ENCODE assay signal across 1 cellular context in genomic region chr16:58280846-58281301, GRCh38.
TF ChIP-seq lines count a peak whose summit lies in the region.

No MANE protein-coding gene starts in this region.

TF ChIP-seq in HEK293, 187 proteins besides CTCF, POLR2A, EP300 and RAD21 (continued from another document):
- TF ChIP-seq, protein P1, sequence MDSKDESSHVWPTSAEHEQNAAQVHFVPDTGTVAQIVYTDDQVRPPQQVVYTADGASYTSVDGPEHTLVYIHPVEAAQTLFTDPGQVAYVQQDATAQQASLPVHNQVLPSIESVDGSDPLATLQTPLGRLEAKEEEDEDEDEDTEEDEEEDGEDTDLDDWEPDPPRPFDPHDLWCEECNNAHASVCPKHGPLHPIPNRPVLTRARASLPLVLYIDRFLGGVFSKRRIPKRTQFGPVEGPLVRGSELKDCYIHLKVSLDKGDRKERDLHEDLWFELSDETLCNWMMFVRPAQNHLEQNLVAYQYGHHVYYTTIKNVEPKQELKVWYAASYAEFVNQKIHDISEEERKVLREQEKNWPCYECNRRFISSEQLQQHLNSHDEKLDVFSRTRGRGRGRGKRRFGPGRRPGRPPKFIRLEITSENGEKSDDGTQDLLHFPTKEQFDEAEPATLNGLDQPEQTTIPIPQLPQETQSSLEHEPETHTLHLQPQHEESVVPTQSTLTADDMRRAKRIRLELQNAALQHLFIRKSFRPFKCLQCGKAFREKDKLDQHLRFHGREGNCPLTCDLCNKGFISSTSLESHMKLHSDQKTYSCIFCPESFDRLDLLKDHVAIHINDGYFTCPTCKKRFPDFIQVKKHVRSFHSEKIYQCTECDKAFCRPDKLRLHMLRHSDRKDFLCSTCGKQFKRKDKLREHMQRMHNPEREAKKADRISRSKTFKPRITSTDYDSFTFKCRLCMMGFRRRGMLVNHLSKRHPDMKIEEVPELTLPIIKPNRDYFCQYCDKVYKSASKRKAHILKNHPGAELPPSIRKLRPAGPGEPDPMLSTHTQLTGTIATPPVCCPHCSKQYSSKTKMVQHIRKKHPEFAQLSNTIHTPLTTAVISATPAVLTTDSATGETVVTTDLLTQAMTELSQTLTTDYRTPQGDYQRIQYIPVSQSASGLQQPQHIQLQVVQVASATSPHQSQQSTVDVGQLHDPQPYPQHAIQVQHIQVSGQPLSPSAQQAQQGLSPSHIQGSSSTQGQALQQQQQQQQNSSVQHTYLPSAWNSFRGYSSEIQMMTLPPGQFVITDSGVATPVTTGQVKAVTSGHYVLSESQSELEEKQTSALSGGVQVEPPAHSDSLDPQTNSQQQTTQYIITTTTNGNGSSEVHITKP (tag by site-specific recombination; IDR thresholded peaks at IDR 0.05) = peak; percentile 91
